ENCODE assay signal across 8 cellular contexts in the genomic region with DNA sequence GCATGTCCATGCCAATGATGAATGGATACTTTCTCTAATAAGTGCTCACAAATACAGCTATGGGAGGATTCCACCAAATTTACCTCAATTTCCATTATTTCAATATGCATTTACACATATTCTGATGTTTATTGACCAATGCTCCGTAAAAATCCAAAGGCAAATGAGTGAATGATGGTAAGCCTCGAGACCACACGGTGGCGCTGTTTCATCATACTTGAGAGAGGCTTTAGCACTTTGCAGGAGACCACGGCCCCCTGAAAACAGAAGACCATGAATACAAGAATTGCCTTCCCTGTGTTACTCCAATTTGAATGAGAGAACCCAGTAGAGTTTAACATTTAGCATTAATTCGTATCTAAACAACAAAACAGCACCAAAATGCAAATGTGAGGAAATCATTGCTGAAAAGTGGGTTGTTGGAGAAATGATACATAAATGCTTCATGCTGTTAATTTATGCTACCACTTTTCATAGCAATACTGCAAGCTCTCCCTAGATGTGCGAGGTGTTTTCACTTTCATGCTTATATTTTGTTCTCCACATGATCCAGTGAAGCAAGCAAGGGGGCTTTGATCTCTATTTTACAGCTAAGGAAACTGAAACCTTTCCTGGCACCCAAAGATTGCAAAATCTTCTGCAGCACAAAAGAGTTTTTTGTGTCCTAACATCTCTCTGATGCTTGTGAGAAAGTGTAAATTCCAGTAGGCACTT. TPM values are rescaled to one million over a fixed set of nuclear protein-coding genes. Genes with fewer than 3 reads are reported as not detected.
DNase-seq lines count a peak whose midpoint lies in the region; ATAC-seq and TF ChIP-seq lines count a peak whose summit lies in the region.

No MANE protein-coding gene starts in this region.

- TF ChIP-seq CTCF in PC-9 (conservative IDR thresholded peaks at IDR 0.05), result peak; percentile 100
- peak; percentile 75 for TF ChIP-seq CTCF in fibroblast of pulmonary artery (IDR thresholded peaks at IDR 0.05; ENCODE audit: low read length, missing control alignments)
- peak; percentile 72 for TF ChIP-seq CTCF in neutrophil (IDR thresholded peaks at IDR 0.05)
- TF ChIP-seq CTCF in suprapubic skin (IDR thresholded peaks at IDR 0.05), result peak; percentile 78 to 89

- intact Hi-C loops in PC-9 (cut with micrococcal nuclease; ENCODE audit: unreplicated experiment), result loop anchor here (1.0 to 10.0 kb wide), 9 partner anchors 184 to 1818 kb away; no protein-coding TSS in a partner anchor

- DNase-seq in ELR (ENCODE audit: low read depth) (peak; percentile 83), KBM-7 (peak; percentile 68), PC-9 (peak; percentile 48 to 68), activated T-helper 1 cell treated with Interleukin-2 at 50 U/mL for 16 hours (ENCODE audit: low read depth) (peak; percentile 30), fibroblast of pulmonary artery (ENCODE audit: low read depth) (peak; percentile 86), suprapubic skin (ENCODE audit: low spot score in 2 of 2) (peak; percentile 72 to 84)

- no TSS peak for BruUV-seq in PC-9 (replicated peaks; lab: Mats Ljungman, UMichigan)

- no peaks in the 10 kb centered on the region for H3K27me3 ChIP-seq in PC-9 (ENCODE audit: insufficient read depth, low read depth)
- H3K27me3 ChIP-seq in neutrophil, result peaks cover 22% of the 10 kb centered on the region
- H3K27me3 ChIP-seq in suprapubic skin, result no peaks in the 10 kb centered on the region

- no peak overlapping the region for H2AFZ ChIP-seq in PC-9

- TF ChIP-seq EP300 in suprapubic skin (IDR thresholded peaks at IDR 0.05), result no peak

- no peaks in the 10 kb centered on the region for H3K9me2 ChIP-seq in PC-9 (ENCODE audit: insufficient read depth)

- H3F3A ChIP-seq in PC-9 (ENCODE audit: insufficient read depth, low read depth), result no peaks in the 10 kb centered on the region

- in situ Hi-C loops in KBM-7 (cut with MboI; ENCODE audit: low pct_unique_long_range_greater_than_20kb, low sequenced_read_pairs), result loop anchor here (25.0 kb wide), 1 partner anchor 490 kb away; no protein-coding TSS in a partner anchor

- H4K20me1 ChIP-seq in PC-9 (ENCODE audit: insufficient read depth), result no peaks in the 10 kb centered on the region

- peak overlapping the region; percentile 29 for H3K4me2 ChIP-seq in PC-9

- H3K79me2 ChIP-seq in PC-9 (ENCODE audit: low read depth), result no peaks in the 10 kb centered on the region

- no peak for TF ChIP-seq POLR2A in suprapubic skin (IDR thresholded peaks at IDR 0.05)

- H3K4me1 ChIP-seq in PC-9 (replicated peaks; ENCODE audit: insufficient read depth) (peaks cover 13% of the 10 kb centered on the region; the same call in 1 of the 2 replicates), neutrophil (ENCODE audit: control insufficient read depth in 1 of 2, insufficient read depth in 1 of 2, low read depth in 1 of 2, low read length in 1 of 2) (peaks cover 11 to 19% of the 10 kb centered on the region in 2 experiments), suprapubic skin (peaks cover 19% of the 10 kb centered on the region)

- CTCF ChIA-PET in PC-9 (lab: Charles Lee), result interaction anchor here (0.8 to 2.2 kb wide), 6 partner anchors 12 to 1641 kb away, joined by 3 to 14 read pairs (median 4); no protein-coding TSS in a partner anchor

- H3K9me3 ChIP-seq in PC-9 (ENCODE audit: insufficient read depth, low read depth), result no peaks in the 10 kb centered on the region
- no peaks in the 10 kb centered on the region for H3K9me3 ChIP-seq in neutrophil
- no peaks in the 10 kb centered on the region for H3K9me3 ChIP-seq in suprapubic skin

- ATAC-seq in GM19324 (IDR thresholded peaks at IDR 0.05; ENCODE audit: low FRiP score, unreplicated experiment), result no peak

- H3K4me3 ChIP-seq in PC-9, result no peak overlapping the region
- H3K4me3 ChIP-seq in fibroblast of pulmonary artery (replicated peaks; ENCODE audit: low read depth, low read length), result no peak overlapping the region
- H3K4me3 ChIP-seq in neutrophil (ENCODE audit: low read depth in 1 of 2, low read length in 1 of 2), result no peak overlapping the region
- H3K4me3 ChIP-seq in suprapubic skin, result no peak overlapping the region

- 6% methylated on average over 7 of the region's 7 CpGs for WGBS in suprapubic skin

- POLR2A ChIA-PET in PC-9 (lab: Charles Lee; ENCODE audit: unreplicated experiment), result no interaction called here

- H3K36me3 ChIP-seq in PC-9 (ENCODE audit: low read depth) (no peaks in the 10 kb centered on the region), neutrophil (no peaks in the 10 kb centered on the region), suprapubic skin (no peaks in the 10 kb centered on the region)

- H3K27ac ChIP-seq in PC-9, result no peak overlapping the region
- H3K27ac ChIP-seq in neutrophil, result no peak overlapping the region
- H3K27ac ChIP-seq in suprapubic skin, result no peak overlapping the region

RNA-seq across cellular contexts. Expression of a gene that starts 35.4 kb away (rescaled TPM):
- total RNA-seq in PC-9 (2021), result not detected in 2 replicates
- 1 to 10 TPM; 1.4 to 6.0 (median 2.9) TPM for total RNA-seq in suprapubic skin

Comparison
In these comparisons a context has a peak if more than half of its experiments do, and no peak if none do; other contexts are left out.
1. DNase-seq: peak in every context shown above with its lines; median percentile 86 in fibroblast of pulmonary artery; 83 in ELR; 78 in suprapubic skin; 68 in KBM-7; 58 in PC-9; 30 in activated T-helper 1 cell treated with Interleukin-2 at 50 U/mL for 16 hours.